In genomic region chr10:79024296-79024695, GRCh38 we compare ENCODE assay signal across 24 cellular contexts. TPM values are rescaled to one million over a fixed set of nuclear protein-coding genes. Genes with fewer than 3 reads are reported as not detected.
A peak's percentile ranks its signal among the peaks of the same experiment; 100 is the strongest.
DNase-seq lines count a peak whose midpoint lies in the region; ATAC-seq and TF ChIP-seq lines count a peak whose summit lies in the region.
"Had no signal": no experiment of that assay in that cellular context is flagged by ENCODE, and none has a peak within 500 bp of the region (broad histone marks: within the 10 kb centered on the region; RNA-seq: fewer than 3 reads in every experiment).

No MANE protein-coding gene starts in this region.

- H2BK120ac ChIP-seq in H9 (ENCODE audit: low read depth, low read length, poor library complexity, severe bottlenecking), result no peak overlapping the region

- H3K23ac ChIP-seq in H9 (ENCODE audit: insufficient read length, low read depth, low read length), result no peak overlapping the region

- H3K27ac ChIP-seq in CD8-positive, alpha-beta T cell (ENCODE audit: low read depth, low read length), result no peak overlapping the region
- H3K27ac ChIP-seq in MM.1S (ENCODE audit: low read length) (peak overlapping the region; percentile 91; the same call in 1 of the 2 replicates), lower lobe of right lung (no peak overlapping the region), gastrocnemius medialis (peak overlapping the region; percentile 89 to 91 (median 90)), H9 (ENCODE audit: insufficient read length, low read depth, low read length) (no peak overlapping the region)
- H3K27ac ChIP-seq: GM23248, neutrophil, RWPE1, skin epidermis had no signal

- H3K9me3 Mint-ChIP-seq in CD8-positive, alpha-beta T cell, result no peaks in the 10 kb centered on the region
- H3K9me3 Mint-ChIP-seq in H9, result no peaks in the 10 kb centered on the region; a peak in 1 of 5 replicates
- no peaks in the 10 kb centered on the region for H3K9me3 Mint-ChIP-seq in HFFc6
- H3K9me3 Mint-ChIP-seq: activated CD4-positive, alpha-beta memory T cell treated with anti-CD3 and anti-CD28 coated beads, Interleukin-2, amount 10 ng/mL, durations not matched to agents 7 days and 5 days; T-helper 1 cell treated with Interleukin-12 subunit alpha and Interleukin-12 subunit beta and Interleukin-4 antibody, amounts not matched to agents 30 μg/mL and 1 μg/mL, for 36 hours; type B pancreatic cell had no signal

- in situ Hi-C loops in gastrocnemius medialis (cut with MboI; ENCODE audit: low sequenced_read_pairs in 4 of 4) (no loop called here), G401 (cut with HindIII; ENCODE audit: low sequenced_read_pairs) (no loop called here)

- WGBS in H9 (ENCODE audit: extremely low coverage, insufficient read length, low lambda C conversion rate), result no CpG with 5 or more reads among the region's 6 CpGs

- H3K79me2 ChIP-seq in MM.1S (ENCODE audit: low read length) (no peaks in the 10 kb centered on the region), H9 (ENCODE audit: insufficient read depth, low read length) (no peaks in the 10 kb centered on the region)

- H3K4me2 ChIP-seq in MM.1S (ENCODE audit: low read depth, low read length) (no peak overlapping the region), H9 (ENCODE audit: insufficient read depth, insufficient read length, low read length) (no peak overlapping the region)
- H3K4me2 ChIP-seq: SK-N-SH had no signal

- DNase-seq in CD8-positive, alpha-beta T cell, result peak in 1 of 7 experiments; percentile 10
- DNase-seq in MM.1S (no peak), lower lobe of right lung (peak; percentile 36), gastrocnemius medialis (peak in 1 of 2 donors; percentile 12), H9 (no peak), HFFc6 (no peak), G401 (ENCODE audit: low spot score) (no peak)
- DNase-seq: activated CD4-positive, alpha-beta memory T cell treated with anti-CD3 and anti-CD28 coated beads, Interleukin-2, amount 10 ng/mL, durations not matched to agents 7 days and 5 days; activated CD4-positive, alpha-beta T cell treated with anti-CD3 and anti-CD28 coated beads for 1 hour; activated gamma-delta T cell; C1 segment of cervical spinal cord; effector memory CD4-positive, alpha-beta T cell; GM23248; kidney glomerular epithelial cell; NCI-H1436 treated with DMSO at 0.1 percent for 48 hours; NCI-H345; NCI-H82; SK-N-SH; stimulated activated CD4-positive, alpha-beta T cell treated with anti-CD3 and anti-CD28 coated beads, Interleukin-1b, Interleukin-23, amount 100 ng/mL, for 48 hours had no signal

- TF ChIP-seq CTCF in CD8-positive, alpha-beta T cell (IDR thresholded peaks at IDR 0.05), result no peak
- TF ChIP-seq CTCF in MM.1S (IDR thresholded peaks at IDR 0.05; ENCODE audit: low read length), result no peak
- TF ChIP-seq CTCF in lower lobe of right lung (IDR thresholded peaks at IDR 0.05), result no peak
- no peak for TF ChIP-seq CTCF in gastrocnemius medialis (IDR thresholded peaks at IDR 0.05 in 4 of 5, conservative IDR thresholded peaks at IDR 0.05 in 1 of 5)
- no peak for TF ChIP-seq CTCF in H9 (conservative IDR thresholded peaks at IDR 0.05)
- no peak for TF ChIP-seq CTCF in HFFc6 (IDR thresholded peaks at IDR 0.05)

- no peak overlapping the region for H3K4me3 ChIP-seq in CD8-positive, alpha-beta T cell (ENCODE audit: low read depth, low read length)
- no peak overlapping the region for H3K4me3 ChIP-seq in MM.1S (ENCODE audit: low read length)
- H3K4me3 ChIP-seq in lower lobe of right lung, result no peak overlapping the region
- H3K4me3 ChIP-seq in gastrocnemius medialis, result no peak overlapping the region
- H3K4me3 ChIP-seq: GM23248, skin epidermis had no signal

- H3K23me2 ChIP-seq in H9 (ENCODE audit: insufficient read length, low read depth, low read length, poor library complexity, severe bottlenecking), result no peaks in the 10 kb centered on the region

- H3F3A ChIP-seq in MM.1S (ENCODE audit: insufficient read depth, low read length), result peaks cover 7% of the 10 kb centered on the region

- POLR2A ChIA-PET in CD8-positive, alpha-beta T cell (lab: Charles Lee), result interaction anchor here (0.6 to 1.9 kb wide), 2 partner anchors 13 to 24 kb away, joined by 3 to 8 read pairs; no protein-coding TSS in a partner anchor

- H4K5ac ChIP-seq in H9 (ENCODE audit: insufficient read length, low read depth, low read length), result no peak overlapping the region

- H3K9me2 ChIP-seq in MM.1S (replicated peaks; ENCODE audit: insufficient read depth, low read length), result no peaks in the 10 kb centered on the region
- H3K9me2 ChIP-seq: SK-N-SH had no signal

- H3K79me1 ChIP-seq in H9 (ENCODE audit: insufficient read depth, low read depth, low read length, poor library complexity, severe bottlenecking), result no peaks in the 10 kb centered on the region

- intact Hi-C loops in CD8-positive, alpha-beta T cell (cut with DNase I, micrococcal nuclease), result loop anchor here in 1 of 2 experiments (2.0 kb wide), 1 partner anchor 25 kb away; no protein-coding TSS in a partner anchor
- intact Hi-C loops in lower lobe of right lung (cut with DNase I) (no loop called here), gastrocnemius medialis (cut with DNase I; ENCODE audit: low total_unique reads) (loop anchor here (1.0 to 5.0 kb wide), 2 partner anchors 44 to 128 kb away; partner anchors contain the start of gene ZMIZ1)

- no peak for TF ChIP-seq POLR2A in gastrocnemius medialis (IDR thresholded peaks at IDR 0.05)

- no peaks in the 10 kb centered on the region for H3K27me3 Mint-ChIP-seq in CD8-positive, alpha-beta T cell (ENCODE audit: low read depth)
- H3K27me3 Mint-ChIP-seq in H9 (ENCODE audit: low read depth) (peaks cover 4% of the 10 kb centered on the region; the same call in 1 of the 2 replicates), HFFc6 (ENCODE audit: insufficient read depth) (peaks cover 25% of the 10 kb centered on the region)
- H3K27me3 Mint-ChIP-seq: activated CD4-positive, alpha-beta memory T cell treated with anti-CD3 and anti-CD28 coated beads, Interleukin-2, amount 10 ng/mL, durations not matched to agents 7 days and 5 days; type B pancreatic cell had no signal

- peaks cover 50% of the 10 kb centered on the region for H3K4me1 ChIP-seq in CD8-positive, alpha-beta T cell (ENCODE audit: insufficient read depth, low read length)
- peaks cover 21% of the 10 kb centered on the region for H3K4me1 ChIP-seq in MM.1S (ENCODE audit: low read length)
- H3K4me1 ChIP-seq in lower lobe of right lung, result peaks cover 4% of the 10 kb centered on the region
- peaks cover 13 to 25% of the 10 kb centered on the region in 2 donors for H3K4me1 ChIP-seq in gastrocnemius medialis
- H3K4me1 ChIP-seq in H9 (ENCODE audit: insufficient read depth, low read length), result no peaks in the 10 kb centered on the region

- H3K14ac ChIP-seq in H9 (ENCODE audit: insufficient read depth, low read length), result no peak overlapping the region; the same call in 1 of the 2 replicates

- CTCF ChIA-PET in CD8-positive, alpha-beta T cell (lab: Charles Lee), result interaction anchor here (0.7 to 1.1 kb wide), 3 partner anchors 10 to 43 kb away, joined by 3 read pairs; no protein-coding TSS in a partner anchor

- no peak overlapping the region for H4K91ac ChIP-seq in H9 (ENCODE audit: insufficient read length, low read depth, low read length)

- H2BK20ac ChIP-seq in H9 (ENCODE audit: low read depth, low read length, poor library complexity, severe bottlenecking), result no peak overlapping the region

- no peak overlapping the region for H2BK15ac ChIP-seq in H9 (ENCODE audit: low read depth, low read length)

- H3K4me3 Mint-ChIP-seq in CD8-positive, alpha-beta T cell, result no peak overlapping the region
- H3K4me3 Mint-ChIP-seq in H9 (no peak overlapping the region), HFFc6 (no peak overlapping the region)
- H3K4me3 Mint-ChIP-seq: activated CD4-positive, alpha-beta memory T cell treated with anti-CD3 and anti-CD28 coated beads, Interleukin-2, amount 10 ng/mL, durations not matched to agents 7 days and 5 days; T-helper 1 cell treated with Interleukin-12 subunit alpha and Interleukin-12 subunit beta and Interleukin-4 antibody, amounts not matched to agents 30 μg/mL and 1 μg/mL, for 36 hours; type B pancreatic cell had no signal

- no peak overlapping the region for H2AK5ac ChIP-seq in H9 (ENCODE audit: insufficient read length, low read length)

- no peak overlapping the region for H3K4ac ChIP-seq in H9 (ENCODE audit: low read depth, low read length)

- no peak overlapping the region for H3K56ac ChIP-seq in H9 (ENCODE audit: insufficient read length, low read depth, low read length)

- peaks cover 44% of the 10 kb centered on the region for H3K4me1 Mint-ChIP-seq in CD8-positive, alpha-beta T cell (ENCODE audit: low read depth)
- H3K4me1 Mint-ChIP-seq in H9, result peaks cover 7 to 16% of the 10 kb centered on the region in 2 experiments
- no peaks in the 10 kb centered on the region for H3K4me1 Mint-ChIP-seq in HFFc6 (ENCODE audit: low read depth)

- H3K36me3 Mint-ChIP-seq in CD8-positive, alpha-beta T cell, result no peaks in the 10 kb centered on the region
- H3K36me3 Mint-ChIP-seq in H9 (ENCODE audit: insufficient read depth in 1 of 3, low read depth in 3 of 3), result no peaks in the 10 kb centered on the region
- no peaks in the 10 kb centered on the region for H3K36me3 Mint-ChIP-seq in HFFc6 (ENCODE audit: low read depth)
- H3K36me3 Mint-ChIP-seq: type B pancreatic cell had no signal

- H3K9ac ChIP-seq in MM.1S (ENCODE audit: low read length), result peak overlapping the region; percentile 63; the same call in 1 of the 2 replicates
- no peak overlapping the region for H3K9ac ChIP-seq in H9 (ENCODE audit: extremely low read depth, insufficient read length, low read length)
- H3K9ac ChIP-seq: GM23248, SK-N-SH had no signal

- no peaks in the 10 kb centered on the region for H3K27me3 ChIP-seq in CD8-positive, alpha-beta T cell (ENCODE audit: insufficient read depth, low read length)
- H3K27me3 ChIP-seq in MM.1S (replicated peaks; ENCODE audit: insufficient read depth, low read length) (no peaks in the 10 kb centered on the region), lower lobe of right lung (ENCODE audit: low read depth) (no peaks in the 10 kb centered on the region), gastrocnemius medialis (no peaks in the 10 kb centered on the region), H9 (ENCODE audit: insufficient read depth, low read length) (no peaks in the 10 kb centered on the region)

- no peak overlapping the region for H2AFZ ChIP-seq in MM.1S (ENCODE audit: low read length)
- no peak overlapping the region for H2AFZ ChIP-seq in H9 (ENCODE audit: low read length)
- H2AFZ ChIP-seq: GM23248 had no signal

- H3T11ph ChIP-seq in H9 (ENCODE audit: low read length), result no peak overlapping the region

- H4K20me1 ChIP-seq in MM.1S (ENCODE audit: insufficient read depth, low read length) (no peaks in the 10 kb centered on the region), H9 (ENCODE audit: control insufficient read depth, insufficient read depth, insufficient read length) (no peaks in the 10 kb centered on the region)

- H2BK5ac ChIP-seq in H9 (ENCODE audit: insufficient read length, low read length), result no peak overlapping the region

- H4K8ac ChIP-seq in H9 (replicated peaks; ENCODE audit: insufficient read length, low read depth, low read length), result no peak overlapping the region

- no peaks in the 10 kb centered on the region for H3K9me3 ChIP-seq in CD8-positive, alpha-beta T cell (ENCODE audit: low read length)
- H3K9me3 ChIP-seq in MM.1S (replicated peaks; ENCODE audit: insufficient read depth, low read length), result no peaks in the 10 kb centered on the region
- H3K9me3 ChIP-seq in lower lobe of right lung, result no peaks in the 10 kb centered on the region
- H3K9me3 ChIP-seq in gastrocnemius medialis, result no peaks in the 10 kb centered on the region
- H3K9me3 ChIP-seq in H9 (ENCODE audit: control insufficient read depth, low read depth, low read length), result no peaks in the 10 kb centered on the region
- H3K9me3 ChIP-seq: neutrophil, SK-N-SH had no signal

- ATAC-seq in CD8-positive, alpha-beta T cell, result no peak
- no peak for ATAC-seq in lower lobe of right lung
- no peak for ATAC-seq in gastrocnemius medialis

- no peak overlapping the region for H3K18ac ChIP-seq in H9 (ENCODE audit: insufficient read length, low read depth, low read length)

- H2BK12ac ChIP-seq in H9 (ENCODE audit: insufficient read length, low read depth, low read length), result no peak overlapping the region

- peak overlapping the region; percentile 72 for H3K27ac Mint-ChIP-seq in CD8-positive, alpha-beta T cell
- H3K27ac Mint-ChIP-seq in H9, result no peak overlapping the region
- H3K27ac Mint-ChIP-seq in HFFc6, result no peak overlapping the region
- H3K27ac Mint-ChIP-seq: activated CD4-positive, alpha-beta memory T cell treated with anti-CD3 and anti-CD28 coated beads, Interleukin-2, amount 10 ng/mL, durations not matched to agents 7 days and 5 days; T-helper 1 cell treated with Interleukin-12 subunit alpha and Interleukin-12 subunit beta and Interleukin-4 antibody, amounts not matched to agents 30 μg/mL and 1 μg/mL, for 36 hours; type B pancreatic cell had no signal

- no peaks in the 10 kb centered on the region for H3K36me3 ChIP-seq in CD8-positive, alpha-beta T cell (ENCODE audit: insufficient read depth, low read length)
- no peaks in the 10 kb centered on the region for H3K36me3 ChIP-seq in MM.1S (replicated peaks; ENCODE audit: insufficient read depth, low read length)
- no peaks in the 10 kb centered on the region for H3K36me3 ChIP-seq in lower lobe of right lung
- H3K36me3 ChIP-seq in gastrocnemius medialis, result no peaks in the 10 kb centered on the region
- H3K36me3 ChIP-seq: neutrophil had no signal

RNA-seq across cellular contexts. Expression of gene ZMIZ1, which starts 44.5 kb away (rescaled TPM):
- total RNA-seq in CD8-positive, alpha-beta T cell, result 10 to 100 TPM; 10.1 to 10.8 TPM
- total RNA-seq in lower lobe of right lung (102 TPM), gastrocnemius medialis (10 to 100 TPM; 22.7 to 37.5 (median 31.7) TPM), H9 (2021) (31.8 and 36.9 TPM in 2 replicates)
- total RNA-seq in HFFc6 (2021; fragmentation: NEBNext Ultra II Directional; extraction: Animal tissue kit (Norgen Biotek cat#: 25700)), result 10 to 100 TPM; 38.6 to 60.3 (median 51.2) TPM
- total RNA-seq in G401 (2014; rRNA removed; shearing (Covaris generic)), result 2.3 and 5.0 TPM in 2 replicates

Comparison
In these comparisons a context has a peak if more than half of its experiments do, and no peak if none do; other contexts are left out.
1. H3K27ac ChIP-seq: peak in MM.1S (single experiment) and gastrocnemius medialis (4 of 4); none in CD8-positive, alpha-beta T cell (single experiment), lower lobe of right lung (single experiment) and H9 (single experiment).